2 cellular contexts compared by ENCODE assay signal in the genomic region with DNA sequence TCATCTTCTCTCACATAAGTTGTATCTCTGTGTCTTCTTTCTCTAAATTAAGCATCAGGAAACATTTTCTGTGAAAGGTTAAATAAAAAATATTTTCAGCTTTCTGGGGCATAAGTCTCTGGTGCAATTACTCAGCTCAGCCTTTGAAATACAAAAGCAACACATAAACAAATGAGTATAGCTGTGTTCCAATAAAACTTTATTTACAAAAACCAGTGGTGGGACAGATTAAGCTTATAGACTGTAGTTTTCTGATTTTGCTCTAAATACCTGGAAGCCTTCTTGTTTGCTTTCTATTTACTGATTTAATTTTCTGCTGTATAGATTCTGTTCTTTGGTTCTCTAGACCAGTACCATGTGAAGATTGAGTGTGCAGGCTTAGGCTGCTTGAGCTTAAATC.
TF ChIP-seq lines count a peak whose summit lies in the region.

No MANE protein-coding gene starts in this region.

TF ChIP-seq in GM23338, 12 proteins besides CTCF, POLR2A, EP300 and RAD21 (continues in another document):
- TF ChIP-seq STAT1 (IDR thresholded peaks at IDR 0.05; ENCODE audit: unreplicated experiment) (no peak), ZNF331 (CRISPR knock-in tag; IDR thresholded peaks at IDR 0.05; ENCODE audit: low read depth) (no peak), CREB1 (CRISPR knock-in tag; IDR thresholded peaks at IDR 0.05; ENCODE audit: low read depth) (no peak), ZNF114 (CRISPR knock-in tag; IDR thresholded peaks at IDR 0.05) (no peak), REST (IDR thresholded peaks at IDR 0.05; ENCODE audit: unreplicated experiment) (no peak), EZH2 (IDR thresholded peaks at IDR 0.05; ENCODE audit: low read depth, unreplicated experiment) (no peak), JUNB (IDR thresholded peaks at IDR 0.05; ENCODE audit: unreplicated experiment) (no peak), POLR2AphosphoS5 (IDR thresholded peaks at IDR 0.05; ENCODE audit: low read depth) (no peak)
- TF ChIP-seq, protein P1, sequence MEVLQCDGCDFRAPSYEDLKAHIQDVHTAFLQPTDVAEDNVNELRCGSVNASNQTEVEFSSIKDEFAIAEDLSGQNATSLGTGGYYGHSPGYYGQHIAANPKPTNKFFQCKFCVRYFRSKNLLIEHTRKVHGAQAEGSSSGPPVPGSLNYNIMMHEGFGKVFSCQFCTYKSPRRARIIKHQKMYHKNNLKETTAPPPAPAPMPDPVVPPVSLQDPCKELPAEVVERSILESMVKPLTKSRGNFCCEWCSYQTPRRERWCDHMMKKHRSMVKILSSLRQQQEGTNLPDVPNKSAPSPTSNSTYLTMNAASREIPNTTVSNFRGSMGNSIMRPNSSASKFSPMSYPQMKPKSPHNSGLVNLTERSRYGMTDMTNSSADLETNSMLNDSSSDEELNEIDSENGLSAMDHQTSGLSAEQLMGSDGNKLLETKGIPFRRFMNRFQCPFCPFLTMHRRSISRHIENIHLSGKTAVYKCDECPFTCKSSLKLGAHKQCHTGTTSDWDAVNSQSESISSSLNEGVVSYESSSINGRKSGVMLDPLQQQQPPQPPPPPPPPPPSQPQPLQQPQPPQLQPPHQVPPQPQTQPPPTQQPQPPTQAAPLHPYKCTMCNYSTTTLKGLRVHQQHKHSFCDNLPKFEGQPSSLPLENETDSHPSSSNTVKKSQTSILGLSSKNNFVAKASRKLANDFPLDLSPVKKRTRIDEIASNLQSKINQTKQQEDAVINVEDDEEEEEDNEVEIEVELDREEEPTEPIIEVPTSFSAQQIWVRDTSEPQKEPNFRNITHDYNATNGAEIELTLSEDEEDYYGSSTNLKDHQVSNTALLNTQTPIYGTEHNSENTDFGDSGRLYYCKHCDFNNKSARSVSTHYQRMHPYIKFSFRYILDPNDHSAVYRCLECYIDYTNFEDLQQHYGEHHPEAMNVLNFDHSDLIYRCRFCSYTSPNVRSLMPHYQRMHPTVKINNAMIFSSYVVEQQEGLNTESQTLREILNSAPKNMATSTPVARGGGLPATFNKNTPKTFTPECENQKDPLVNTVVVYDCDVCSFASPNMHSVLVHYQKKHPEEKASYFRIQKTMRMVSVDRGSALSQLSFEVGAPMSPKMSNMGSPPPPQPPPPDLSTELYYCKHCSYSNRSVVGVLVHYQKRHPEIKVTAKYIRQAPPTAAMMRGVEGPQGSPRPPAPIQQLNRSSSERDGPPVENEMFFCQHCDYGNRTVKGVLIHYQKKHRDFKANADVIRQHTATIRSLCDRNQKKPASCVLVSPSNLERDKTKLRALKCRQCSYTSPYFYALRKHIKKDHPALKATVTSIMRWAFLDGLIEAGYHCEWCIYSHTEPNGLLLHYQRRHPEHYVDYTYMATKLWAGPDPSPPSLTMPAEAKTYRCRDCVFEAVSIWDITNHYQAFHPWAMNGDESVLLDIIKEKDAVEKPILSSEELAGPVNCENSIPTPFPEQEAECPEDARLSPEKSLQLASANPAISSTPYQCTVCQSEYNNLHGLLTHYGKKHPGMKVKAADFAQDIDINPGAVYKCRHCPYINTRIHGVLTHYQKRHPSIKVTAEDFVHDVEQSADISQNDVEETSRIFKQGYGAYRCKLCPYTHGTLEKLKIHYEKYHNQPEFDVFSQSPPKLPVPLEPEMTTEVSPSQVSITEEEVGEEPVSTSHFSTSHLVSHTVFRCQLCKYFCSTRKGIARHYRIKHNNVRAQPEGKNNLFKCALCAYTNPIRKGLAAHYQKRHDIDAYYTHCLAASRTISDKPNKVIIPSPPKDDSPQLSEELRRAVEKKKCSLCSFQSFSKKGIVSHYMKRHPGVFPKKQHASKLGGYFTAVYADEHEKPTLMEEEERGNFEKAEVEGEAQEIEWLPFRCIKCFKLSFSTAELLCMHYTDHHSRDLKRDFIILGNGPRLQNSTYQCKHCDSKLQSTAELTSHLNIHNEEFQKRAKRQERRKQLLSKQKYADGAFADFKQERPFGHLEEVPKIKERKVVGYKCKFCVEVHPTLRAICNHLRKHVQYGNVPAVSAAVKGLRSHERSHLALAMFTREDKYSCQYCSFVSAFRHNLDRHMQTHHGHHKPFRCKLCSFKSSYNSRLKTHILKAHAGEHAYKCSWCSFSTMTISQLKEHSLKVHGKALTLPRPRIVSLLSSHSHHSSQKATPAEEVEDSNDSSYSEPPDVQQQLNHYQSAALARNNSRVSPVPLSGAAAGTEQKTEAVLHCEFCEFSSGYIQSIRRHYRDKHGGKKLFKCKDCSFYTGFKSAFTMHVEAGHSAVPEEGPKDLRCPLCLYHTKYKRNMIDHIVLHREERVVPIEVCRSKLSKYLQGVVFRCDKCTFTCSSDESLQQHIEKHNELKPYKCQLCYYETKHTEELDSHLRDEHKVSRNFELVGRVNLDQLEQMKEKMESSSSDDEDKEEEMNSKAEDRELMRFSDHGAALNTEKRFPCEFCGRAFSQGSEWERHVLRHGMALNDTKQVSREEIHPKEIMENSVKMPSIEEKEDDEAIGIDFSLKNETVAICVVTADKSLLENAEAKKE (CRISPR knock-in tag; IDR thresholded peaks at IDR 0.05): no peak
- TF ChIP-seq, protein P2, sequence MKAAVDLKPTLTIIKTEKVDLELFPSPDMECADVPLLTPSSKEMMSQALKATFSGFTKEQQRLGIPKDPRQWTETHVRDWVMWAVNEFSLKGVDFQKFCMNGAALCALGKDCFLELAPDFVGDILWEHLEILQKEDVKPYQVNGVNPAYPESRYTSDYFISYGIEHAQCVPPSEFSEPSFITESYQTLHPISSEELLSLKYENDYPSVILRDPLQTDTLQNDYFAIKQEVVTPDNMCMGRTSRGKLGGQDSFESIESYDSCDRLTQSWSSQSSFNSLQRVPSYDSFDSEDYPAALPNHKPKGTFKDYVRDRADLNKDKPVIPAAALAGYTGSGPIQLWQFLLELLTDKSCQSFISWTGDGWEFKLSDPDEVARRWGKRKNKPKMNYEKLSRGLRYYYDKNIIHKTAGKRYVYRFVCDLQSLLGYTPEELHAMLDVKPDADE (IDR thresholded peaks at IDR 0.05): no peak

TF ChIP-seq in GM12878, 131 proteins besides CTCF, POLR2A, EP300 and RAD21:
- TF ChIP-seq ZBTB40 (IDR thresholded peaks at IDR 0.05; ENCODE audit: borderline replicate concordance) (peak; percentile 93), SRF (IDR thresholded peaks at IDR 0.05; ENCODE audit: low read depth in 2 of 2, low read length in 2 of 2) (no peak)
